ENCODE assay signal across 7 cellular contexts in the genomic region with DNA sequence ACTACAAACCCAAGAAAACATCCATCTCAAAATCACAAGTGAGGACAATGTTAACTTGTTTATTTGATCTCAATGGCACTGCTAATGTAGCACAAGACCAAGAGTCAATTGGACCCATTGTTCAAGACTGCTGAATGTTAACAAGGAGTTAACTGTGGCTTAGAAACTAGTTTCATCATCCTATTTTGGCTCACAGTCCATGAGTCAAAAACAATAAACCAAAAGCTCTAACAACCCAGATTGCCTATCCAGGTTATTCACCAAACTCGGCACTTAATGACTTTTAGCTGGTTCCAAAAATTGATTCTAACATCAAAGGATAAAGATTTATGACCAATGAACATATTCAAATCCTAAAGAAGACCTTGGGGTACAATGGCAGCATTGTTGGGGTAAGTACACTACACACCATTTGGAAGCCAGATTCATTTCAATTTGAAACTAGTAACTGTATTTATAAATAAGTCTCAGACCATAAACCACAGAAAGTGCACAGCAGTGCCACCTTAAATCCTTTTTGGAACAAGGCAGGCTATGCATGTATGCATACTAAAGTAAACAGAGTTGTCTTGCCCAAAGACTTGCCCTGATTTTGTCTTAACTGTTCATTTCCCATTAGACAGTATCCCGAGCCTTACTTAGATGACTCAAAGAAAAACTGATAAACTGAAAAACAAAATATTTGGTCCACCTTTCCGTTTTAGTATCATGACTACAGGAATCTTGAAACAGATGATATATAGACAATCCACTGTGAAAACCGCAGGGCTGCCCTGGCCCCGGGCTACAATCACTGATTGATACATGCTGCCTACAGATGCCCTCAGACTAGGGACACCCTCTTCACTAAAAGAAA.
DNase-seq lines count a peak whose midpoint lies in the region; ATAC-seq, FAIRE-seq and TF ChIP-seq lines count a peak whose summit lies in the region.

No MANE protein-coding gene starts in this region.

- H2AFZ ChIP-seq in PC-3 (ENCODE audit: low read length) = no peak overlapping the region

- peak overlapping the region in 4 of 8 donors; percentile 5 to 59 (median 25) for H3K27ac Mint-ChIP-seq in CD8-positive, alpha-beta memory T cell

- intact Hi-C loops in PC-3 (cut with micrococcal nuclease) = loop anchor here (1.0 kb wide), 1 partner anchor 35 kb away; no protein-coding TSS in a partner anchor

- H3K4me3 ChIP-seq in PC-3 (ENCODE audit: low read length) = peak overlapping the region; percentile 41; the same call in 1 of the 2 replicates
- H3K4me3 ChIP-seq in CD8-positive, alpha-beta memory T cell (ENCODE audit: low read length) = no peak overlapping the region

- CTCF ChIA-PET in PC-3 (lab: Charles Lee) = interaction anchor here (0.6 to 0.7 kb wide), 2 partner anchors 99 to 108 kb away, joined by 3 read pairs; no protein-coding TSS in a partner anchor
- CTCF ChIA-PET in CD8-positive, alpha-beta memory T cell (lab: Charles Lee) = no interaction called here

- peaks cover 18% of the 10 kb centered on the region for H3K4me1 ChIP-seq in PC-3 (ENCODE audit: insufficient read depth, low read length)
- H3K4me1 ChIP-seq in CD8-positive, alpha-beta memory T cell (ENCODE audit: insufficient read depth, low read length) = peaks cover 27% of the 10 kb centered on the region

- peaks cover 69 to 87% (median 69%) of the 10 kb centered on the region in 3 donors for H3K4me1 Mint-ChIP-seq in CD8-positive, alpha-beta memory T cell

- H3K9me2 ChIP-seq in PC-3 (replicated peaks; ENCODE audit: low read length) = no peaks in the 10 kb centered on the region

- no peaks in the 10 kb centered on the region for H3F3A ChIP-seq in PC-3 (ENCODE audit: low read length, unreplicated experiment)

- peaks cover 49% of the 10 kb centered on the region for H3K79me2 ChIP-seq in PC-3 (ENCODE audit: low read length)

- DNase-seq in PC-3 = peak; percentile 67
- DNase-seq in frontal cortex (ENCODE audit: low spot score in 2 of 2) = peak in 1 of 2 donors; percentile 42
- no peak for DNase-seq in CD8-positive, alpha-beta memory T cell
- DNase-seq in SIG-M5 (lab: John Stamatoyannopoulos, UW) = no peak
- DNase-seq in NCI-H2227 treated with DMSO at 0.1 percent for 48 hours (lab: John Stamatoyannopoulos, UW) = no peak

- H3K9ac ChIP-seq in PC-3 (ENCODE audit: low read length) = no peak overlapping the region

- H4K20me1 ChIP-seq in PC-3 (ENCODE audit: low read length) = no peaks in the 10 kb centered on the region

- no peak for TF ChIP-seq CTCF in PC-3 (conservative IDR thresholded peaks at IDR 0.05; ENCODE audit: low read depth, low read length)

- ATAC-seq in GM18873 (IDR thresholded peaks at IDR 0.05; ENCODE audit: low FRiP score, unreplicated experiment) (peak; percentile 80), HG02642 (IDR thresholded peaks at IDR 0.05; ENCODE audit: poor library complexity, unreplicated experiment) (peak; percentile 71), PC-3 (peak; percentile 96)

- POLR2A ChIA-PET in PC-3 (lab: Charles Lee; ENCODE audit: unreplicated experiment) = interaction anchor here (0.7 kb wide), 1 partner anchor 221 kb away, joined by 8 read pairs; no protein-coding TSS in a partner anchor
- POLR2A ChIA-PET in CD8-positive, alpha-beta memory T cell (lab: Charles Lee) = no interaction called here

- no peaks in the 10 kb centered on the region for H3K9me3 ChIP-seq in PC-3 (ENCODE audit: low read length)
- H3K9me3 ChIP-seq in CD8-positive, alpha-beta memory T cell (ENCODE audit: low read length) = no peaks in the 10 kb centered on the region

- H3K4me2 ChIP-seq in PC-3 (ENCODE audit: low read length) = peak overlapping the region; percentile 60

- peaks cover 2 to 7% (median 2%) of the 10 kb centered on the region in 3 donors for H3K36me3 Mint-ChIP-seq in CD8-positive, alpha-beta memory T cell

- peak overlapping the region in 3 of 7 donors; percentile 1 to 38 (median 26) for H3K4me3 Mint-ChIP-seq in CD8-positive, alpha-beta memory T cell

- H3K27me3 ChIP-seq in PC-3 (ENCODE audit: low read length) = no peaks in the 10 kb centered on the region
- no peaks in the 10 kb centered on the region for H3K27me3 ChIP-seq in CD8-positive, alpha-beta memory T cell (ENCODE audit: insufficient read depth, low read length, poor library complexity, severe bottlenecking)

- H3K27me3 Mint-ChIP-seq in CD8-positive, alpha-beta memory T cell = no peaks in the 10 kb centered on the region

- no peaks in the 10 kb centered on the region for H3K36me3 ChIP-seq in PC-3 (ENCODE audit: low read depth, low read length)
- H3K36me3 ChIP-seq in CD8-positive, alpha-beta memory T cell (ENCODE audit: insufficient read depth, low read length) = no peaks in the 10 kb centered on the region

- TSS peak; percentile 76 for BruUV-seq in PC-3 (replicated peaks; lab: Mats Ljungman, UMichigan)

- peak overlapping the region; percentile 62 for H3K27ac ChIP-seq in PC-3 (ENCODE audit: low read length)
- H3K27ac ChIP-seq in CD8-positive, alpha-beta memory T cell (ENCODE audit: low read depth, low read length) = no peak overlapping the region

- FAIRE-seq in frontal cortex (lab: Jason Lieb, UNC) = peak; percentile 17

- peaks cover 0 to 5% (median 2%) of the 10 kb centered on the region in 5 donors for H3K9me3 Mint-ChIP-seq in CD8-positive, alpha-beta memory T cell
